Comparison of ENCODE assay signal across 13 cellular contexts in the genomic region with DNA sequence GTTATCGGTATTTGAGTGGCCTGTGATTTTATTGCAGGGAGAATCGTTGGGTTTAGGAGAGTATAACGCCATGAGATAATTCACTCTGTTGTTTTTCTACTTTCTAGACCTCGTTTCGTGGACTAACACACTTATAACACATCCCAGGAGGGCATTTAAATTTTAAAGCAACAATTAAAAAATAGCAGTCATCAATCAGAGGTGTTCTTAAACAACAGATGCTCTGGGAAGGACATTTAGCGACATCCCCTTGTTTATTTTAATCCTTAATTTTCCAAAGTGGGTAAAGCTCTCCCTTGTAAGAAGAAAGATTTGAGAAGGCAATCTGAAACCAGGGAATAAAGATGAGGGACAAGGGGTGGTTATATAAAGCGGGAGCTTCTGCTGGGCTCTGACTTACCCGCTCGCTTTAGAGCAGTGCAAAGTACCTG. TPM values are rescaled to one million over a fixed set of nuclear protein-coding genes. Genes with fewer than 3 reads are reported as not detected.
DNase-seq lines count a peak whose midpoint lies in the region; ATAC-seq and TF ChIP-seq lines count a peak whose summit lies in the region.
"Had no signal": no experiment of that assay in that cellular context is flagged by ENCODE, and none has a peak within 500 bp of the region (broad histone marks: within the 10 kb centered on the region; RNA-seq: fewer than 3 reads in every experiment).

No MANE protein-coding gene starts in this region.

- ATAC-seq in upper lobe of left lung (ENCODE audit: low FRiP score in 2 of 2) (no peak), GM21423 (IDR thresholded peaks at IDR 0.05; ENCODE audit: unreplicated experiment) (no peak)
- ATAC-seq: GM12878, left colon had no signal

- no peak for TF ChIP-seq CTCF in upper lobe of left lung (IDR thresholded peaks at IDR 0.05)

- no peak for TF ChIP-seq POLR2A in upper lobe of left lung (IDR thresholded peaks at IDR 0.05)

- H3K27ac ChIP-seq in muscle layer of colon (ENCODE audit: low read depth, low read length) (peak overlapping the region; percentile 54), upper lobe of left lung (peak overlapping the region; percentile 39 to 89 (median 51))
- H3K27ac ChIP-seq: HL-60, VCaP had no signal

- peak; percentile 29 for DNase-seq in NCI-H748 (lab: John Stamatoyannopoulos, UW; ENCODE audit: unreplicated experiment)
- DNase-seq in NCI-H748 treated with DMSO at 0.1 percent for 48 hours (lab: John Stamatoyannopoulos, UW), result no peak
- no peak for DNase-seq in upper lobe of left lung
- no peak for DNase-seq in middle frontal gyrus (ENCODE audit: extremely low spot score, low spot score)
- no peak for DNase-seq in NCI-H345 treated with DMSO at 0.1 percent for 48 hours (lab: John Stamatoyannopoulos, UW; ENCODE audit: unreplicated experiment)
- DNase-seq: left colon, NCI-H510A treated with DMSO at 0.1 percent for 48 hours had no signal

- peak overlapping the region; percentile 41 for H3K9ac ChIP-seq in endocrine pancreas (ENCODE audit: control insufficient read depth, insufficient read depth, low read length)
- peak overlapping the region; percentile 85 for H3K9ac ChIP-seq in muscle layer of colon (ENCODE audit: low read length)

- WGBS in upper lobe of left lung, 2 donors, result 54 to 65% methylated on average over 9 of the region's 9 CpGs

- H3K9me3 ChIP-seq in endocrine pancreas (ENCODE audit: control insufficient read depth, low read length) (no peaks in the 10 kb centered on the region), muscle layer of colon (ENCODE audit: low read length) (no peaks in the 10 kb centered on the region), upper lobe of left lung (no peaks in the 10 kb centered on the region)

- no peaks in the 10 kb centered on the region for H3K36me3 ChIP-seq in endocrine pancreas (ENCODE audit: control insufficient read depth, insufficient read depth, low read length)
- no peaks in the 10 kb centered on the region for H3K36me3 ChIP-seq in muscle layer of colon (ENCODE audit: insufficient read depth, low read length)
- no peaks in the 10 kb centered on the region for H3K36me3 ChIP-seq in upper lobe of left lung

- TF ChIP-seq EP300 in upper lobe of left lung (IDR thresholded peaks at IDR 0.05), result no peak

- H3K27me3 ChIP-seq in endocrine pancreas (ENCODE audit: control insufficient read depth, insufficient read depth, low read length) (no peaks in the 10 kb centered on the region), muscle layer of colon (ENCODE audit: control insufficient read depth in 1 of 2, insufficient read depth in 2 of 2, low read length in 2 of 2) (no peaks in the 10 kb centered on the region), upper lobe of left lung (no peaks in the 10 kb centered on the region)

- peaks cover 18% of the 10 kb centered on the region for H3K4me1 ChIP-seq in endocrine pancreas (ENCODE audit: control insufficient read depth, insufficient read depth, low read length)
- H3K4me1 ChIP-seq in muscle layer of colon (ENCODE audit: insufficient read depth, low read length), result peaks cover 34% of the 10 kb centered on the region
- H3K4me1 ChIP-seq in upper lobe of left lung, result peaks cover 0 to 21% (median 4%) of the 10 kb centered on the region in 4 donors

- H3K4me3 ChIP-seq in endocrine pancreas (ENCODE audit: control insufficient read depth, insufficient read depth, low read length), result peak overlapping the region; percentile 83
- H3K4me3 ChIP-seq in muscle layer of colon (ENCODE audit: low read depth in 1 of 2, low read length in 2 of 2), result peak overlapping the region; percentile 28 to 73
- peak overlapping the region in 3 of 4 donors; percentile 20 to 82 (median 66) for H3K4me3 ChIP-seq in upper lobe of left lung
- H3K4me3 ChIP-seq: GM12878 had no signal

RNA-seq across cellular contexts. Expression of a gene that starts 4.9 kb away (rescaled TPM):
- total RNA-seq in upper lobe of left lung, result 10 to 100 TPM; 17.8 to 59.6 (median 38.3) TPM
